ENCODE assay signal across 29 cellular contexts in genomic region chr11:64560941-64561340, GRCh38. TPM values are rescaled to one million over a fixed set of nuclear protein-coding genes. Genes with fewer than 3 reads are reported as not detected.
"Had no signal": no experiment of that assay in that cellular context is flagged by ENCODE, and none has a peak within 500 bp of the region (broad histone marks: within the 10 kb centered on the region; RNA-seq: fewer than 3 reads in every experiment).

No MANE protein-coding gene starts in this region.

- H3K36me3 ChIP-seq: right lobe of liver had no signal

- H3K27me3 Mint-ChIP-seq: activated CD4-positive, alpha-beta T cell treated with anti-CD3 and anti-CD28 coated beads, Interleukin-2, amount 10 ng/mL, durations not matched to agents 7 days and 5 days; activated CD8-positive, alpha-beta memory T cell treated with anti-CD3 and anti-CD28 coated beads, Interleukin-2, amount 10 ng/mL, durations not matched to agents 7 days and 5 days; activated CD8-positive, alpha-beta T cell treated with anti-CD3 and anti-CD28 coated beads for 36 hours; activated naive CD8-positive, alpha-beta T cell treated with anti-CD3 and anti-CD28 coated beads, Interleukin-2, amount 50 U/mL, for 24 hours had no signal

- H3K36me3 Mint-ChIP-seq: activated CD8-positive, alpha-beta memory T cell treated with anti-CD3 and anti-CD28 coated beads, Interleukin-2, amount 10 ng/mL, durations not matched to agents 7 days and 5 days; mesothelial cell of epicardium; natural killer cell; type B pancreatic cell had no signal

- H3K4me1 ChIP-seq: foreskin keratinocyte had no signal

- H3K27ac Mint-ChIP-seq: activated CD4-positive, alpha-beta T cell treated with anti-CD3 and anti-CD28 coated beads, Interleukin-2, amount 10 ng/mL, durations not matched to agents 7 days and 5 days; activated CD8-positive, alpha-beta memory T cell treated with anti-CD3 and anti-CD28 coated beads, Interleukin-2, amount 10 ng/mL, durations not matched to agents 7 days and 5 days; activated CD8-positive, alpha-beta T cell treated with anti-CD3 and anti-CD28 coated beads for 36 hours; activated naive CD8-positive, alpha-beta T cell treated with anti-CD3 and anti-CD28 coated beads, Interleukin-2, amount 50 U/mL, for 24 hours; activated T-helper 1 cell treated with anti-CD3 and anti-CD28 coated beads, Interleukin-12 subunit alpha, Interleukin-12 subunit beta, Interleukin-2, Interleukin-4 antibody, amounts not matched to agents 30 ng/mL and 10 ng/mL and 1 ng/mL, durations not matched to agents 14 hours and 24 hours and 36 hours; mesothelial cell of epicardium; natural killer cell; type B pancreatic cell had no signal

- H3K9me3 Mint-ChIP-seq: activated CD4-positive, alpha-beta T cell treated with anti-CD3 and anti-CD28 coated beads, Interleukin-2, amount 10 ng/mL, durations not matched to agents 7 days and 5 days; activated CD8-positive, alpha-beta T cell treated with anti-CD3 and anti-CD28 coated beads for 36 hours; activated naive CD8-positive, alpha-beta T cell treated with anti-CD3 and anti-CD28 coated beads, Interleukin-2, amount 50 U/mL, for 24 hours; activated T-helper 1 cell treated with anti-CD3 and anti-CD28 coated beads, Interleukin-12 subunit alpha, Interleukin-12 subunit beta, Interleukin-2, Interleukin-4 antibody, amounts not matched to agents 30 ng/mL and 10 ng/mL and 1 ng/mL, durations not matched to agents 14 hours and 24 hours and 36 hours; mesothelial cell of epicardium; natural killer cell; type B pancreatic cell had no signal

- H3K4me3 ChIP-seq: body of pancreas, right lobe of liver, testis had no signal

- H3K27me3 ChIP-seq: body of pancreas, foreskin keratinocyte, right lobe of liver, testis had no signal

- H3K4me1 Mint-ChIP-seq: activated CD4-positive, alpha-beta T cell treated with anti-CD3 and anti-CD28 coated beads, Interleukin-2, amount 10 ng/mL, durations not matched to agents 7 days and 5 days; activated CD8-positive, alpha-beta memory T cell treated with anti-CD3 and anti-CD28 coated beads, Interleukin-2, amount 10 ng/mL, durations not matched to agents 7 days and 5 days had no signal

- ATAC-seq: activated CD4-positive, CD25-positive, alpha-beta regulatory T cell treated with anti-CD3 and anti-CD28 coated beads, Interleukin-2, amount 50 U/mL, for 24 hours; activated CD8-positive, alpha-beta memory T cell treated with anti-CD3 and anti-CD28 coated beads, Interleukin-2, amount 10 ng/mL, durations not matched to agents 7 days and 5 days; activated CD8-positive, alpha-beta T cell treated with anti-CD3 and anti-CD28 coated beads for 36 hours; activated naive CD8-positive, alpha-beta T cell treated with anti-CD3 and anti-CD28 coated beads, Interleukin-2, amount 50 U/mL, for 24 hours; body of pancreas; foreskin keratinocyte; left lobe of liver; natural killer cell; right lobe of liver had no signal

- H3K27ac ChIP-seq: body of pancreas, foreskin keratinocyte, right lobe of liver, testis had no signal

- H3K9me3 ChIP-seq: body of pancreas, right lobe of liver, testis had no signal

- H3K4me3 Mint-ChIP-seq: activated CD4-positive, alpha-beta T cell treated with anti-CD3 and anti-CD28 coated beads, Interleukin-2, amount 10 ng/mL, durations not matched to agents 7 days and 5 days; activated CD8-positive, alpha-beta memory T cell treated with anti-CD3 and anti-CD28 coated beads, Interleukin-2, amount 10 ng/mL, durations not matched to agents 7 days and 5 days; activated CD8-positive, alpha-beta T cell treated with anti-CD3 and anti-CD28 coated beads for 36 hours; activated naive CD8-positive, alpha-beta T cell treated with anti-CD3 and anti-CD28 coated beads, Interleukin-2, amount 50 U/mL, for 24 hours; activated T-helper 1 cell treated with anti-CD3 and anti-CD28 coated beads, Interleukin-12 subunit alpha, Interleukin-12 subunit beta, Interleukin-2, Interleukin-4 antibody, amounts not matched to agents 30 ng/mL and 10 ng/mL and 1 ng/mL, durations not matched to agents 14 hours and 24 hours and 36 hours; mesothelial cell of epicardium; natural killer cell; type B pancreatic cell had no signal

- DNase-seq: activated CD4-positive, alpha-beta T cell treated with anti-CD3 and anti-CD28 coated beads, Interleukin-2, amount 10 ng/mL, durations not matched to agents 7 days and 5 days; activated CD8-positive, alpha-beta memory T cell treated with anti-CD3 and anti-CD28 coated beads, Interleukin-2, amount 10 ng/mL, durations not matched to agents 7 days and 5 days; activated CD8-positive, alpha-beta T cell treated with anti-CD3 and anti-CD28 coated beads for 36 hours; activated gamma-delta T cell; activated naive CD4-positive, alpha-beta T cell treated with anti-CD3 and anti-CD28 coated beads, Interleukin-2, amount 50 U/mL, for 16 hours; activated naive CD8-positive, alpha-beta T cell treated with anti-CD3 and anti-CD28 coated beads, Interleukin-2, amount 50 U/mL, for 24 hours; activated T-cell treated with anti-CD3 and anti-CD28 coated beads for 4 hours; caudate nucleus; dermis blood vessel endothelial cell; effector CD8-positive, alpha-beta T cell; foreskin keratinocyte; mammary epithelial cell; natural killer cell; occipital lobe; small intestine; stimulated activated CD4-positive, alpha-beta T cell treated with anti-CD3 and anti-CD28 coated beads, Interleukin-15, amount 100 ng/mL, for 24 hours; stimulated activated CD4-positive, alpha-beta T cell treated with anti-CD3 and anti-CD28 coated beads, Interleukin-2, amount 100 ng/mL, for 48 hours; stimulated activated CD8-positive, alpha-beta memory T cell treated with anti-CD3 and anti-CD28 coated beads, Interleukin-4, amount 100 ng/mL, for 48 hours; stimulated activated naive CD4-positive, alpha-beta T cell; testis had no signal

RNA-seq across cellular contexts. Expression of gene SLC22A11, which starts 5.2 kb away (rescaled TPM):
- total RNA-seq: activated CD4-positive, alpha-beta T cell treated with anti-CD3 and anti-CD28 coated beads, Interleukin-2, amount 10 ng/mL, durations not matched to agents 7 days and 5 days; activated CD8-positive, alpha-beta memory T cell treated with anti-CD3 and anti-CD28 coated beads, Interleukin-2, amount 10 ng/mL, durations not matched to agents 7 days and 5 days; activated CD8-positive, alpha-beta T cell treated with anti-CD3 and anti-CD28 coated beads for 36 hours; activated T-helper 1 cell treated with anti-CD3 and anti-CD28 coated beads, Interleukin-12 subunit alpha, Interleukin-12 subunit beta, Interleukin-2, Interleukin-4 antibody, amounts not matched to agents 30 ng/mL and 10 ng/mL and 1 ng/mL, durations not matched to agents 14 hours and 24 hours and 36 hours; body of pancreas; dermis blood vessel endothelial cell; foreskin keratinocyte; kidney epithelial cell; mammary epithelial cell; natural killer cell; occipital lobe; T-helper 2 cell treated with Interferon-gamma antibody and Interleukin-4, amounts not matched to agents 100 ng/mL and 5 ng/mL, for 36 hours had no signal

RNA-seq across cellular contexts. Expression of gene SLC22A12, which starts 30.1 kb away (rescaled TPM):
- total RNA-seq: activated CD4-positive, alpha-beta T cell treated with anti-CD3 and anti-CD28 coated beads, Interleukin-2, amount 10 ng/mL, durations not matched to agents 7 days and 5 days; activated CD8-positive, alpha-beta memory T cell treated with anti-CD3 and anti-CD28 coated beads, Interleukin-2, amount 10 ng/mL, durations not matched to agents 7 days and 5 days; activated CD8-positive, alpha-beta T cell treated with anti-CD3 and anti-CD28 coated beads for 36 hours; activated T-helper 1 cell treated with anti-CD3 and anti-CD28 coated beads, Interleukin-12 subunit alpha, Interleukin-12 subunit beta, Interleukin-2, Interleukin-4 antibody, amounts not matched to agents 30 ng/mL and 10 ng/mL and 1 ng/mL, durations not matched to agents 14 hours and 24 hours and 36 hours; body of pancreas; dermis blood vessel endothelial cell; foreskin keratinocyte; kidney epithelial cell; left lobe of liver; mammary epithelial cell; mesothelial cell of epicardium; natural killer cell; occipital lobe; T-helper 2 cell treated with Interferon-gamma antibody and Interleukin-4, amounts not matched to agents 100 ng/mL and 5 ng/mL, for 36 hours; testis had no signal
